ENCODE assay signal across 8 cellular contexts in the genomic region with DNA sequence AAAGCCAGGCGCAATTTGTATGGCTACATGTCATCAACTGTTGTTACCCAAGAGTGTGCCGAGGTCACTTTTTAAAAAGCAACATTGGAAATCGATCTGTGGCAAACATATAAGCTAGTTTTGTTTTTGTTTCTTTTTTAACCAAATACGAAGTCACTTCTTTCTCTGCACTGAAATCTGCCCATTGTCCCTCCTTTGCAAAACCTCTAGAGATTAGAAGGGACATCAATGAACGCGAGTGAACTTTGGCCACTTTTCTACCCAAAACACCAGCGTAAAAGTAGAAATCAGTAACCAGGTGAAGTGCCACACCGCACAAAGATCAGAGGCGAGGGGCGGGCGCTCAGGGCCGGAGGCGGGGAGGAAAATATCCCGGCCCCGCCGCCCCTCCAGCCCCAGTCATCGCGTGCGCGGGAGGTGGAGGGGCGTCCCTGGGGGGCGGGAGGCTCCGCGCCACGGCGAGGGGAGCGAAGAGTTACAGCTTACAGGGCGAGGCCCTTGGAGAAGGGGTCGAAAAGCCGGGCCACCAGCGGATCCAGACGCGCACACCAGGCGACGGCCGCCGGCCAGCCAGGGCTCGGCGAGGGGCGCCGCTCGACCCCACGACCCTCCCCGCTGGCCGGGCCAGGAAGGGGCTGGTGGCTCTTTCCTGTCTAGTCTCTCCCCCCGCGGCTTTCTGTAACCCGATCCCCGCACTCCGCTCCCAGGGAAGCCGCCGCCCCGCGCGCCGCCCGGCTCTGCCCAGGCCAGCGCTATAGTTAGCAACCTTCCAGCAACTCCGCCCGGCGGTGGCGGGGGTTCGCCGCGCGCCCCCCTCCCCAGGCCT. TPM values are rescaled to one million over a fixed set of nuclear protein-coding genes. Genes with fewer than 3 reads are reported as not detected.
DNase-seq lines count a peak whose midpoint lies in the region; ATAC-seq and TF ChIP-seq lines count a peak whose summit lies in the region.

No MANE protein-coding gene starts in this region.

- peak overlapping the region; percentile 94 for H3K4me3 Mint-ChIP-seq in activated T-cell treated with anti-CD3 and anti-CD28 coated beads, Interleukin-2, amount 50 U/mL, for 4 hours
- peak overlapping the region; percentile 87 to 98 (median 96) for H3K4me3 Mint-ChIP-seq in naive thymus-derived CD4-positive, alpha-beta T cell
- H3K4me3 Mint-ChIP-seq in stimulated activated naive CD8-positive, alpha-beta T cell treated with anti-CD3 and anti-CD28 coated beads, Interleukin-15, amount 100 ng/mL, for 72 hours = peak overlapping the region; percentile 89 to 90

- peak overlapping the region; percentile 76 to 97 (median 94) for H3K4me3 ChIP-seq in esophagus squamous epithelium
- H3K4me3 ChIP-seq in naive thymus-derived CD4-positive, alpha-beta T cell (ENCODE audit: low read length) = peak overlapping the region; percentile 64

- CTCF ChIA-PET in naive thymus-derived CD4-positive, alpha-beta T cell (lab: Charles Lee) = no interaction called here

- H3K4me1 ChIP-seq in esophagus squamous epithelium = peaks cover 0 to 43% (median 4%) of the 10 kb centered on the region in 3 donors
- H3K4me1 ChIP-seq in naive thymus-derived CD4-positive, alpha-beta T cell (ENCODE audit: control insufficient read depth in 2 of 2, insufficient read depth in 2 of 2, low read length in 2 of 2) = peaks cover 8 to 10% of the 10 kb centered on the region in 2 donors

- peak overlapping the region; percentile 90 to 98 (median 97) for H3K27ac Mint-ChIP-seq in naive thymus-derived CD4-positive, alpha-beta T cell
- H3K27ac Mint-ChIP-seq in stimulated activated naive CD8-positive, alpha-beta T cell treated with anti-CD3 and anti-CD28 coated beads, Interleukin-15, amount 100 ng/mL, for 72 hours = peak overlapping the region; percentile 93 to 94

- POLR2A ChIA-PET in naive thymus-derived CD4-positive, alpha-beta T cell (lab: Charles Lee) = interaction anchor here (0.6 to 1.7 kb wide), 8 partner anchors 11 to 97 kb away, joined by 3 to 7 read pairs (median 3); no protein-coding TSS in a partner anchor

- no peaks in the 10 kb centered on the region for H3K36me3 ChIP-seq in esophagus squamous epithelium
- peaks cover 0 to 11% (median 0%) of the 10 kb centered on the region in 3 experiments for H3K36me3 ChIP-seq in naive thymus-derived CD4-positive, alpha-beta T cell (ENCODE audit: control insufficient read depth in 2 of 3, insufficient read depth in 3 of 3, low read length in 3 of 3)

- WGBS in esophagus squamous epithelium, 2 donors = 0 to 8% methylated on average over 7 to 50 of the region's 66 CpGs

- peak in 2 of 4 donors; percentile 49 to 58 for TF ChIP-seq POLR2A in esophagus squamous epithelium (IDR thresholded peaks at IDR 0.05)

- no peaks in the 10 kb centered on the region for H3K27me3 ChIP-seq in esophagus squamous epithelium
- no peaks in the 10 kb centered on the region for H3K27me3 ChIP-seq in naive thymus-derived CD4-positive, alpha-beta T cell (ENCODE audit: control insufficient read depth in 2 of 2, insufficient read depth in 2 of 2, low read length in 2 of 2)

- intact Hi-C loops in esophagus squamous epithelium (cut with DNase I) = no loop called here
- intact Hi-C loops in naive thymus-derived CD4-positive, alpha-beta T cell (cut with micrococcal nuclease) = loop anchor here (1.0 to 10.0 kb wide), 15 partner anchors 10 to 1852 kb away; a partner anchor contains a TSS

- peak overlapping the region; percentile 95 to 99 (median 98) for H3K27ac ChIP-seq in esophagus squamous epithelium
- peak overlapping the region; percentile 96 for H3K27ac ChIP-seq in naive thymus-derived CD4-positive, alpha-beta T cell (ENCODE audit: low read depth, low read length)

- peak; percentile 56 to 69 for ATAC-seq in activated T-cell treated with anti-CD3 and anti-CD28 coated beads, Interleukin-2, amount 50 U/mL, for 4 hours
- peak; percentile 80 for ATAC-seq in naive thymus-derived CD4-positive, alpha-beta T cell
- peak; percentile 69 for ATAC-seq in stimulated activated naive CD8-positive, alpha-beta T cell treated with anti-CD3 and anti-CD28 coated beads, Interleukin-15, amount 100 ng/mL, for 72 hours

- no peak for TF ChIP-seq CTCF in esophagus squamous epithelium (IDR thresholded peaks at IDR 0.05)

- H3K36me3 Mint-ChIP-seq in activated T-cell treated with anti-CD3 and anti-CD28 coated beads, Interleukin-2, amount 50 U/mL, for 4 hours (ENCODE audit: insufficient read depth) = no peaks in the 10 kb centered on the region
- H3K36me3 Mint-ChIP-seq in naive thymus-derived CD4-positive, alpha-beta T cell = peaks cover 0 to 7% (median 0%) of the 10 kb centered on the region in 5 donors

- peaks cover 1% of the 10 kb centered on the region for H3K27me3 Mint-ChIP-seq in activated T-cell treated with anti-CD3 and anti-CD28 coated beads, Interleukin-2, amount 50 U/mL, for 4 hours (ENCODE audit: low read depth)
- peaks cover 0 to 12% (median 0%) of the 10 kb centered on the region in 5 donors for H3K27me3 Mint-ChIP-seq in naive thymus-derived CD4-positive, alpha-beta T cell
- H3K27me3 Mint-ChIP-seq in stimulated activated naive CD8-positive, alpha-beta T cell treated with anti-CD3 and anti-CD28 coated beads, Interleukin-15, amount 100 ng/mL, for 72 hours = no peaks in the 10 kb centered on the region

- DNase-seq in NCI-H2081 (lab: John Stamatoyannopoulos, UW) (peak; percentile 47 to 51), NCI-H2081 treated with DMSO at 0.1 percent for 48 hours (lab: John Stamatoyannopoulos, UW) (no peak), NCI-H748 treated with DMSO at 0.1 percent for 48 hours (lab: John Stamatoyannopoulos, UW) (peak; percentile 59), esophagus squamous epithelium (lab: John Stamatoyannopoulos, UW) (no peak), NOMO-1 treated with dmso at 0.1 percent for 144 hours (lab: John Stamatoyannopoulos, UW; ENCODE audit: unreplicated experiment) (no peak)
- DNase-seq in activated T-cell treated with anti-CD3 and anti-CD28 coated beads, Interleukin-2, amount 50 U/mL, for 4 hours = peak; percentile 51
- DNase-seq in naive thymus-derived CD4-positive, alpha-beta T cell = peak; percentile 31 to 68 (median 61)
- peak; percentile 60 to 62 for DNase-seq in stimulated activated naive CD8-positive, alpha-beta T cell treated with anti-CD3 and anti-CD28 coated beads, Interleukin-15, amount 100 ng/mL, for 72 hours

- no peaks in the 10 kb centered on the region for H3K9me3 Mint-ChIP-seq in activated T-cell treated with anti-CD3 and anti-CD28 coated beads, Interleukin-2, amount 50 U/mL, for 4 hours
- H3K9me3 Mint-ChIP-seq in naive thymus-derived CD4-positive, alpha-beta T cell = no peaks in the 10 kb centered on the region
- H3K9me3 Mint-ChIP-seq in stimulated activated naive CD8-positive, alpha-beta T cell treated with anti-CD3 and anti-CD28 coated beads, Interleukin-15, amount 100 ng/mL, for 72 hours = no peaks in the 10 kb centered on the region

- peaks cover 51% of the 10 kb centered on the region for H3K4me1 Mint-ChIP-seq in activated T-cell treated with anti-CD3 and anti-CD28 coated beads, Interleukin-2, amount 50 U/mL, for 4 hours (ENCODE audit: low read depth)
- peaks cover 20 to 64% (median 55%) of the 10 kb centered on the region in 7 donors for H3K4me1 Mint-ChIP-seq in naive thymus-derived CD4-positive, alpha-beta T cell
- H3K4me1 Mint-ChIP-seq in stimulated activated naive CD8-positive, alpha-beta T cell treated with anti-CD3 and anti-CD28 coated beads, Interleukin-15, amount 100 ng/mL, for 72 hours = peaks cover 53% of the 10 kb centered on the region

- no peaks in the 10 kb centered on the region for H3K9me3 ChIP-seq in esophagus squamous epithelium
- H3K9me3 ChIP-seq in naive thymus-derived CD4-positive, alpha-beta T cell (ENCODE audit: control insufficient read depth in 2 of 3, low read length in 3 of 3) = no peaks in the 10 kb centered on the region

RNA-seq across cellular contexts. Expression of a gene that starts 1.0 kb away (rescaled TPM):
- total RNA-seq in activated T-cell treated with anti-CD3 and anti-CD28 coated beads, Interleukin-2, amount 50 U/mL, for 4 hours = 10 to 100 TPM; 47.1 to 63.4 (median 56.3) TPM
- total RNA-seq in esophagus squamous epithelium = 10 to 100 TPM; 26.3 to 52.5 (median 37.5) TPM
- 100 to 1,000 TPM in 3 of 5 experiments, 10 to 100 TPM in 2; 74.4 to 123 (median 101) TPM for total RNA-seq in naive thymus-derived CD4-positive, alpha-beta T cell
- 100 to 1,000 TPM; 136 to 137 TPM for polyA plus RNA-seq in naive thymus-derived CD4-positive, alpha-beta T cell

Comparison
In these comparisons a context has a peak if more than half of its experiments do, and no peak if none do; other contexts are left out.
1. DNase-seq: peak in NCI-H2081 (2 of 2), NCI-H748 treated with DMSO at 0.1 percent for 48 hours (single experiment), activated T-cell treated with anti-CD3 and anti-CD28 coated beads, Interleukin-2, amount 50 U/mL, for 4 hours (single experiment), naive thymus-derived CD4-positive, alpha-beta T cell (9 of 9) and stimulated activated naive CD8-positive, alpha-beta T cell treated with anti-CD3 and anti-CD28 coated beads, Interleukin-15, amount 100 ng/mL, for 72 hours (2 of 2); none in NCI-H2081 treated with DMSO at 0.1 percent for 48 hours (single experiment), esophagus squamous epithelium (single experiment) and NOMO-1 treated with dmso at 0.1 percent for 144 hours (single experiment).
2. Peak in every context shown above with its lines, with median percentiles within 50 percentile points of each other: ATAC-seq and H3K4me3 Mint-ChIP-seq.